Comparison of ENCODE assay signal across 8 cellular contexts in the genomic region with DNA sequence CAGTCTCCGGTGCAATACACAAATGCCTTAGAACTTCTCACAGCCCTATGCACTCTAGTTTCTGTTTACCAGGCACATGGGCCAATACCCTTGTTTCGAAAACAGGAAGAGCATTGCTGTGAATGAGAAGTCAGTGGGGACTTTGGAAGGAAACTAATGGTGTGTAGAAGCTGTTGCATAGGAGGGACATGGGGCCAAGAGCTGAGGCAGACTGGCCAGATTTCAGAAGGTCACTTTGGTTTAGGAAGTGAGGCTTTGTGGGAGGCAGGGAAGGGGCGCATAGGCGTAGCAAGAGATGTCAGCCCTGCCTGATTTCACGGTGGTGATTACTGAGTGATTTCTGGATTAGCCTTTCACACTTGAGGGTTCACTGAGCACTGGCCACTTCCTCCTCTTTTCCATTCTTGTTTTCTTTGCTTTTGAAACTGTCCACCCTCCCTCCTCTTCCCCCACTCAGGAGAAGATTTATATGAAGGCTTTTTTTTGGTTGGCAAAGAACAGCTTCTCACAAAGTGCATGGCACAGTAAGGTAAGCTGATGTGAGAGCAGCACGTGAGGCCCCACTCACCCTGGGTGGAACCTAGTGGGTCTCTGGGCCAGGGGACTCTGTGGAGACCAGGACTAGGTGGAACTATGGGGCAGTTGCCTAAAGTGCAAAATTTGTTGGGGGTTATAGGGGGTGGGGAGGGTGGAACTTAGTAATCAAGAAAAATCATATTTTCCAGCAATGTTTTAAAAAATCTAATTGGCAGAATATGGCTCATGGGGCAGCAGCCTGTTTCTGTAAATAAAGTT. TPM values are rescaled to one million over a fixed set of nuclear protein-coding genes. Genes with fewer than 3 reads are reported as not detected.
DNase-seq lines count a peak whose midpoint lies in the region; ATAC-seq, FAIRE-seq and TF ChIP-seq lines count a peak whose summit lies in the region.

No MANE protein-coding gene starts in this region.

- H3K9me3 ChIP-seq in muscle layer of duodenum (ENCODE audit: control insufficient read depth in 1 of 2, low read length in 2 of 2) (no peaks in the 10 kb centered on the region), mammary epithelial cell (replicated peaks; ENCODE audit: insufficient read depth, low read length) (no peaks in the 10 kb centered on the region), ovary (no peaks in the 10 kb centered on the region)

- TF ChIP-seq POLR2A in ovary (IDR thresholded peaks at IDR 0.05), result no peak

- no peaks in the 10 kb centered on the region for H4K20me1 ChIP-seq in mammary epithelial cell (ENCODE audit: insufficient read depth, low read length)

- H3K27me3 ChIP-seq in muscle layer of duodenum (ENCODE audit: low read depth, low read length) (no peaks in the 10 kb centered on the region), mammary epithelial cell (ENCODE audit: insufficient read depth, low read length) (no peaks in the 10 kb centered on the region), ovary (no peaks in the 10 kb centered on the region)

- dilution Hi-C loops in mammary epithelial cell (cut with HindIII; ENCODE audit: low sequenced_read_pairs), result no loop called here

- TF ChIP-seq EP300 in ovary (IDR thresholded peaks at IDR 0.05), result no peak

- CTCF ChIA-PET in mammary epithelial cell (lab: Charles Lee; ENCODE audit: low non-redundant PET), result no interaction called here

- H3K4me3 ChIP-seq in muscle layer of duodenum (ENCODE audit: low read depth in 1 of 2, low read length in 2 of 2), result peak overlapping the region in 1 of 2 donors; percentile 24
- H3K4me3 ChIP-seq in mammary epithelial cell (replicated peaks in 1 of 3; ENCODE audit: insufficient read depth in 1 of 3, low read depth in 2 of 3, low read length in 3 of 3), result no peak overlapping the region
- H3K4me3 ChIP-seq in ovary, result no peak overlapping the region

- H3K27ac ChIP-seq in muscle layer of duodenum (ENCODE audit: low read length) (peak overlapping the region; percentile 31), mammary epithelial cell (ENCODE audit: insufficient read depth, low read depth, low read length) (no peak overlapping the region), ovary (no peak overlapping the region)

- WGBS in mammary epithelial cell (ENCODE audit: low coverage, missing lambda C conversion rate), result 90% methylated on average over 5 of the region's 6 CpGs
- 60 to 68% (median 63%) methylated on average over 6 of the region's 6 CpGs for WGBS in ovary, 3 donors

- in situ Hi-C loops in mammary epithelial cell (cut with MboI; ENCODE audit: low sequenced_read_pairs in 2 of 2), result no loop called here

- no peak for FAIRE-seq in D721Med (lab: Jason Lieb, UNC)

- no peak for TF ChIP-seq CTCF in mammary epithelial cell (conservative IDR thresholded peaks at IDR 0.05 in 1 of 2, IDR thresholded peaks at IDR 0.05 in 1 of 2; ENCODE audit: extremely low read depth in 1 of 2, insufficient read depth in 1 of 2, low read depth in 1 of 2, low read length in 2 of 2)
- TF ChIP-seq CTCF in ovary (IDR thresholded peaks at IDR 0.05), result no peak
- TF ChIP-seq CTCF in D721Med (IDR thresholded peaks at IDR 0.05; ENCODE audit: insufficient read depth, missing control alignments), result no peak

- no peak overlapping the region for H3K9ac ChIP-seq in mammary epithelial cell (ENCODE audit: insufficient read depth, low read length)

- ATAC-seq in GM19035 (IDR thresholded peaks at IDR 0.05; ENCODE audit: unreplicated experiment) (peak; percentile 82), HG02973 (IDR thresholded peaks at IDR 0.05; ENCODE audit: unreplicated experiment) (peak; percentile 82)

- BruUV-seq in mammary epithelial cell (replicated peaks; lab: Mats Ljungman, UMichigan), result no TSS peak

- DNase-seq in SKM-1 treated with dmso at 0.1 percent for 144 hours (lab: John Stamatoyannopoulos, UW; ENCODE audit: unreplicated experiment) (peak; percentile 78), mammary epithelial cell (no peak), glomerular visceral epithelial cell (ENCODE audit: extremely low spot score) (no peak), ovary (no peak), D721Med (ENCODE audit: insufficient read length, low spot score) (no peak)

- no peak overlapping the region for H2AFZ ChIP-seq in mammary epithelial cell (ENCODE audit: low read depth, low read length)

- intact Hi-C loops in mammary epithelial cell (cut with micrococcal nuclease) (no loop called here), ovary (cut with DNase I) (no loop called here)

- H3K4me1 ChIP-seq in muscle layer of duodenum (ENCODE audit: control insufficient read depth in 1 of 2, insufficient read depth in 2 of 2, low read length in 2 of 2), result peaks cover 2 to 11% of the 10 kb centered on the region in 2 donors
- H3K4me1 ChIP-seq in mammary epithelial cell (ENCODE audit: insufficient read depth, low read length), result no peaks in the 10 kb centered on the region
- H3K4me1 ChIP-seq in ovary (ENCODE audit: insufficient read depth), result no peaks in the 10 kb centered on the region

- H3K4me2 ChIP-seq in mammary epithelial cell (ENCODE audit: insufficient read depth, low read depth, low read length), result no peak overlapping the region

- no peaks in the 10 kb centered on the region for H3K79me2 ChIP-seq in mammary epithelial cell (ENCODE audit: insufficient read depth, low read length)

- H3K36me3 ChIP-seq in muscle layer of duodenum (ENCODE audit: control insufficient read depth in 1 of 2, insufficient read depth in 2 of 2, low read length in 2 of 2) (no peaks in the 10 kb centered on the region), mammary epithelial cell (ENCODE audit: insufficient read depth, low read length) (no peaks in the 10 kb centered on the region), ovary (no peaks in the 10 kb centered on the region)

RNA-seq across cellular contexts. Expression of a gene that starts 6.1 kb away (rescaled TPM):
- total RNA-seq in mammary epithelial cell (not detected), ovary (under 1 TPM in 1 of 7 donors, not detected in 6; 0.24 TPM)
- polyA plus RNA-seq in mammary epithelial cell (not detected), ovary (not detected)
- polyA minus RNA-seq in mammary epithelial cell, result not detected
